ENCODE assay signal across 14 cellular contexts in genomic region chr10:117934477-117934876, GRCh38.
DNase-seq lines count a peak whose midpoint lies in the region; ATAC-seq and TF ChIP-seq lines count a peak whose summit lies in the region.
"Had no signal": no experiment of that assay in that cellular context is flagged by ENCODE, and none has a peak within 500 bp of the region (broad histone marks: within the 10 kb centered on the region; RNA-seq: fewer than 3 reads in every experiment).

No MANE protein-coding gene starts in this region.

- H3K4me3 ChIP-seq in H7 (ENCODE audit: insufficient read depth, low read depth, low read length) (no peak overlapping the region), Caco-2 (ENCODE audit: low read depth, low read length) (no peak overlapping the region)

- H3K4me3 Mint-ChIP-seq in WTC11 (no peak overlapping the region), Caco-2 (ENCODE audit: unreplicated experiment) (no peak overlapping the region)
- H3K4me3 Mint-ChIP-seq: CD4-positive, alpha-beta memory T cell had no signal

- POLR2A ChIA-PET in WTC11 (lab: Charles Lee) (no interaction called here), Caco-2 (lab: Charles Lee) (no interaction called here)

- peaks cover 25% of the 10 kb centered on the region for H3K4me1 Mint-ChIP-seq in WTC11
- H3K4me1 Mint-ChIP-seq in Caco-2 (ENCODE audit: low read depth, unreplicated experiment) = no peaks in the 10 kb centered on the region
- H3K4me1 Mint-ChIP-seq: CD4-positive, alpha-beta memory T cell had no signal

- TF ChIP-seq CTCF in WTC11 (IDR thresholded peaks at IDR 0.05) = no peak
- no peak for TF ChIP-seq CTCF in Caco-2 (IDR thresholded peaks at IDR 0.05; ENCODE audit: insufficient read depth in 1 of 2, low read depth in 1 of 2, low read length in 1 of 2, severe bottlenecking in 1 of 2, unreplicated experiment in 1 of 2)

- H3K27me3 Mint-ChIP-seq in WTC11 (ENCODE audit: low read depth) = no peaks in the 10 kb centered on the region; the same call in 1 of the 2 replicates
- H3K27me3 Mint-ChIP-seq in Caco-2 (ENCODE audit: insufficient read depth, unreplicated experiment) = no peaks in the 10 kb centered on the region

- peak; percentile 4 for DNase-seq in DMS79 treated with DMSO at 0.1 percent for 48 hours (lab: John Stamatoyannopoulos, UW)
- DNase-seq in H7 = peak; percentile 20
- no peak for DNase-seq in WTC11 (ENCODE audit: low spot score)
- peak; percentile 52 for DNase-seq in iPS-NIHi7 (ENCODE audit: extremely low spot score)
- no peak for DNase-seq in NCI-H1417 treated with DMSO at 0.1 percent for 48 hours (lab: John Stamatoyannopoulos, UW)
- DNase-seq in Caco-2 = no peak
- no peak for DNase-seq in central memory CD4-positive, alpha-beta T cell
- DNase-seq: BE2C; CD4-positive, alpha-beta memory T cell; DMS153; GOT3; HCEC 1CT had no signal

- peak; percentile 65 for ATAC-seq in WTC11
- ATAC-seq in HG02981 (IDR thresholded peaks at IDR 0.05; ENCODE audit: unreplicated experiment) = no peak
- ATAC-seq: HepG2 had no signal

- peaks cover 8% of the 10 kb centered on the region for H3K9me3 Mint-ChIP-seq in WTC11
- H3K9me3 Mint-ChIP-seq in Caco-2 (ENCODE audit: unreplicated experiment) = no peaks in the 10 kb centered on the region

- no peaks in the 10 kb centered on the region for H3K36me3 ChIP-seq in H7 (replicated peaks; ENCODE audit: control insufficient read depth, insufficient read depth, low read length)
- no peaks in the 10 kb centered on the region for H3K36me3 ChIP-seq in Caco-2 (ENCODE audit: control insufficient read depth, insufficient read depth, low read length)
- H3K36me3 ChIP-seq: BE2C had no signal

- no peaks in the 10 kb centered on the region for H3K4me1 ChIP-seq in Caco-2
- H3K4me1 ChIP-seq: BE2C had no signal

- peaks cover 4% of the 10 kb centered on the region for H3K36me3 Mint-ChIP-seq in WTC11
- H3K36me3 Mint-ChIP-seq in Caco-2 (ENCODE audit: insufficient read depth, unreplicated experiment) = no peaks in the 10 kb centered on the region
- H3K36me3 Mint-ChIP-seq: CD4-positive, alpha-beta memory T cell had no signal

- H3K27ac Mint-ChIP-seq in WTC11 (no peak overlapping the region), Caco-2 (ENCODE audit: unreplicated experiment) (no peak overlapping the region)
- H3K27ac Mint-ChIP-seq: CD4-positive, alpha-beta memory T cell had no signal

- H3K27me3 ChIP-seq in H7 (ENCODE audit: control insufficient read depth, insufficient read depth, low read length) (no peaks in the 10 kb centered on the region), Caco-2 (replicated peaks; ENCODE audit: control insufficient read depth, insufficient read depth, low read length) (no peaks in the 10 kb centered on the region)
- H3K27me3 ChIP-seq: BE2C had no signal

- H3K9me3 ChIP-seq in Caco-2 = no peaks in the 10 kb centered on the region
- H3K9me3 ChIP-seq: BE2C had no signal

- no TSS peak for BruUV-seq in Caco-2 (replicated peaks; lab: Mats Ljungman, UMichigan)

- intact Hi-C loops in Caco-2 (cut with micrococcal nuclease; ENCODE audit: unreplicated experiment) = no loop called here

- CTCF ChIA-PET in WTC11 (lab: Charles Lee) = interaction anchor here (1.6 kb wide), 1 partner anchor 325 kb away, joined by 4 read pairs; no protein-coding TSS in a partner anchor
- CTCF ChIA-PET in Caco-2 (lab: Charles Lee) = no interaction called here

TF ChIP-seq in WTC11, 78 proteins besides CTCF, POLR2A, EP300 and RAD21:
- TF ChIP-seq MYBL2 (CRISPR knock-in tag; IDR thresholded peaks at IDR 0.05) (no peak), OVOL2 (CRISPR knock-in tag; IDR thresholded peaks at IDR 0.05; ENCODE audit: borderline replicate concordance) (no peak), JUN (CRISPR knock-in tag; IDR thresholded peaks at IDR 0.05) (no peak), ATF3 (CRISPR knock-in tag; conservative IDR thresholded peaks at IDR 0.05) (no peak), ETV6 (CRISPR knock-in tag; IDR thresholded peaks at IDR 0.05) (no peak), PRRX2 (CRISPR knock-in tag; IDR thresholded peaks at IDR 0.05) (no peak), FOXJ3 (CRISPR knock-in tag; IDR thresholded peaks at IDR 0.05; ENCODE audit: borderline replicate concordance) (no peak), CBFB (CRISPR knock-in tag; IDR thresholded peaks at IDR 0.05; ENCODE audit: low read depth) (no peak), NR3C1 (CRISPR knock-in tag; conservative IDR thresholded peaks at IDR 0.05; ENCODE audit: low read depth) (no peak), SOX15 (CRISPR knock-in tag; IDR thresholded peaks at IDR 0.05) (no peak), ZNF416 (CRISPR knock-in tag; IDR thresholded peaks at IDR 0.05) (no peak), ZNF671 (CRISPR knock-in tag; IDR thresholded peaks at IDR 0.05) (no peak), NFE2L1 (CRISPR knock-in tag; IDR thresholded peaks at IDR 0.05) (no peak), ZBTB21 (CRISPR knock-in tag; IDR thresholded peaks at IDR 0.05; ENCODE audit: borderline replicate concordance) (no peak)
- TF ChIP-seq, protein P1, sequence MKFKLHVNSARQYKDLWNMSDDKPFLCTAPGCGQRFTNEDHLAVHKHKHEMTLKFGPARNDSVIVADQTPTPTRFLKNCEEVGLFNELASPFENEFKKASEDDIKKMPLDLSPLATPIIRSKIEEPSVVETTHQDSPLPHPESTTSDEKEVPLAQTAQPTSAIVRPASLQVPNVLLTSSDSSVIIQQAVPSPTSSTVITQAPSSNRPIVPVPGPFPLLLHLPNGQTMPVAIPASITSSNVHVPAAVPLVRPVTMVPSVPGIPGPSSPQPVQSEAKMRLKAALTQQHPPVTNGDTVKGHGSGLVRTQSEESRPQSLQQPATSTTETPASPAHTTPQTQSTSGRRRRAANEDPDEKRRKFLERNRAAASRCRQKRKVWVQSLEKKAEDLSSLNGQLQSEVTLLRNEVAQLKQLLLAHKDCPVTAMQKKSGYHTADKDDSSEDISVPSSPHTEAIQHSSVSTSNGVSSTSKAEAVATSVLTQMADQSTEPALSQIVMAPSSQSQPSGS (CRISPR knock-in tag; IDR thresholded peaks at IDR 0.05; ENCODE audit: borderline replicate concordance, low read depth) = no peak
- TF ChIP-seq, protein P2, sequence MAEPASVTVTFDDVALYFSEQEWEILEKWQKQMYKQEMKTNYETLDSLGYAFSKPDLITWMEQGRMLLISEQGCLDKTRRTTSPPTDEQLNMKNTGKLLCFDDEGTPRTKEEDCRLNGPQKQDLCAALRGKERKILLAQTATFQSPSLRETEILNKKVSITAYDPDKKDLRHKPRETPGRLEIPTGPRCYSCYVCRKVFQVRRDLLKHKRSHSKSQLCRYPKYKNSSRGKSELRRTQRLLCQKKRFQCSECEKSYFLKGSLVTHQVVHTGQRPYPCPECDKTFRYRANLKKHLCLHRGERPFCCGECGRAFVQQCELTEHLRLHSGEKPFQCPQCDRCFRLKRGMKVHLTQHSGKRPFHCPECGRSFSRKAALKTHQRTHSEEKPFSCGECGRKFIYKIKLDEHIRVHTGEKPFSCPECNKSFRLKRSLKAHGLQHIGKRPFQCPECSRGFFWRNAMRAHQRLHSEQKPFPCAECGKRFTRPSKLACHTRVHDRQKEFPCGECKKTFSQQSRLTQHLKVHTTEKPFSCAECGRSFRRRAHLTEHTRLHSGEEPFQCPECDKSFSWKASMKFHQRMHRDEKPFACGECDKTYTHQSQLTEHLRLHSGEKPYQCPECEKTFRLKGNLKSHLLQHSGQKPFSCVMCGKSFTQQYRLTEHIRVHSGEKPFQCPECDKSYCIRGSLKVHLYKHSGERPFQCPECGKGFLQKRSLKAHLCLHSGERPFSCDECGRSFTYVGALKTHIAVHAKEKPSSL (CRISPR knock-in tag; conservative IDR thresholded peaks at IDR 0.05) = no peak
- TF ChIP-seq, protein P3, sequence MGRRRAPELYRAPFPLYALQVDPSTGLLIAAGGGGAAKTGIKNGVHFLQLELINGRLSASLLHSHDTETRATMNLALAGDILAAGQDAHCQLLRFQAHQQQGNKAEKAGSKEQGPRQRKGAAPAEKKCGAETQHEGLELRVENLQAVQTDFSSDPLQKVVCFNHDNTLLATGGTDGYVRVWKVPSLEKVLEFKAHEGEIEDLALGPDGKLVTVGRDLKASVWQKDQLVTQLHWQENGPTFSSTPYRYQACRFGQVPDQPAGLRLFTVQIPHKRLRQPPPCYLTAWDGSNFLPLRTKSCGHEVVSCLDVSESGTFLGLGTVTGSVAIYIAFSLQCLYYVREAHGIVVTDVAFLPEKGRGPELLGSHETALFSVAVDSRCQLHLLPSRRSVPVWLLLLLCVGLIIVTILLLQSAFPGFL (CRISPR knock-in tag; IDR thresholded peaks at IDR 0.05; ENCODE audit: borderline replicate concordance) = no peak
- TF ChIP-seq, protein P4, sequence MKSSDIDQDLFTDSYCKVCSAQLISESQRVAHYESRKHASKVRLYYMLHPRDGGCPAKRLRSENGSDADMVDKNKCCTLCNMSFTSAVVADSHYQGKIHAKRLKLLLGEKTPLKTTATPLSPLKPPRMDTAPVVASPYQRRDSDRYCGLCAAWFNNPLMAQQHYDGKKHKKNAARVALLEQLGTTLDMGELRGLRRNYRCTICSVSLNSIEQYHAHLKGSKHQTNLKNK (CRISPR knock-in tag; IDR thresholded peaks at IDR 0.05) = no peak
- TF ChIP-seq, protein P5, sequence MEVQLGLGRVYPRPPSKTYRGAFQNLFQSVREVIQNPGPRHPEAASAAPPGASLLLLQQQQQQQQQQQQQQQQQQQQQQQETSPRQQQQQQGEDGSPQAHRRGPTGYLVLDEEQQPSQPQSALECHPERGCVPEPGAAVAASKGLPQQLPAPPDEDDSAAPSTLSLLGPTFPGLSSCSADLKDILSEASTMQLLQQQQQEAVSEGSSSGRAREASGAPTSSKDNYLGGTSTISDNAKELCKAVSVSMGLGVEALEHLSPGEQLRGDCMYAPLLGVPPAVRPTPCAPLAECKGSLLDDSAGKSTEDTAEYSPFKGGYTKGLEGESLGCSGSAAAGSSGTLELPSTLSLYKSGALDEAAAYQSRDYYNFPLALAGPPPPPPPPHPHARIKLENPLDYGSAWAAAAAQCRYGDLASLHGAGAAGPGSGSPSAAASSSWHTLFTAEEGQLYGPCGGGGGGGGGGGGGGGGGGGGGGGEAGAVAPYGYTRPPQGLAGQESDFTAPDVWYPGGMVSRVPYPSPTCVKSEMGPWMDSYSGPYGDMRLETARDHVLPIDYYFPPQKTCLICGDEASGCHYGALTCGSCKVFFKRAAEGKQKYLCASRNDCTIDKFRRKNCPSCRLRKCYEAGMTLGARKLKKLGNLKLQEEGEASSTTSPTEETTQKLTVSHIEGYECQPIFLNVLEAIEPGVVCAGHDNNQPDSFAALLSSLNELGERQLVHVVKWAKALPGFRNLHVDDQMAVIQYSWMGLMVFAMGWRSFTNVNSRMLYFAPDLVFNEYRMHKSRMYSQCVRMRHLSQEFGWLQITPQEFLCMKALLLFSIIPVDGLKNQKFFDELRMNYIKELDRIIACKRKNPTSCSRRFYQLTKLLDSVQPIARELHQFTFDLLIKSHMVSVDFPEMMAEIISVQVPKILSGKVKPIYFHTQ (CRISPR knock-in tag; IDR thresholded peaks at IDR 0.05) = no peak
TF ChIP-seq in WTC11: peak in this region for 0.

Comparison
In these comparisons a context has a peak if more than half of its experiments do, and no peak if none do; other contexts are left out.
1. DNase-seq: peak in DMS79 treated with DMSO at 0.1 percent for 48 hours (single experiment), H7 (single experiment) and iPS-NIHi7 (single experiment); none in WTC11 (single experiment), NCI-H1417 treated with DMSO at 0.1 percent for 48 hours (single experiment), Caco-2 (0 of 2) and central memory CD4-positive, alpha-beta T cell (single experiment).